20 cellular contexts compared by ENCODE assay signal in genomic region chr9:99090366-99091130, GRCh38. TPM values are rescaled to one million over a fixed set of nuclear protein-coding genes. Genes with fewer than 3 reads are reported as not detected.
DNase-seq lines count a peak whose midpoint lies in the region; ATAC-seq and TF ChIP-seq lines count a peak whose summit lies in the region.
"Had no signal": no experiment of that assay in that cellular context is flagged by ENCODE, and none has a peak within 500 bp of the region (broad histone marks: within the 10 kb centered on the region; RNA-seq: fewer than 3 reads in every experiment).

No MANE protein-coding gene starts in this region.

- H3K79me2 ChIP-seq in neural progenitor cell (ENCODE audit: low read depth) = no peaks in the 10 kb centered on the region

- H3F3A ChIP-seq in neural progenitor cell (ENCODE audit: low read depth) = peaks cover 1% of the 10 kb centered on the region

- H3K9me3 ChIP-seq in neural progenitor cell (ENCODE audit: low read depth) = no peaks in the 10 kb centered on the region

- H2AFZ ChIP-seq in neural progenitor cell (replicated peaks) = no peak overlapping the region

- no peak overlapping the region for H3K4me2 ChIP-seq in neural progenitor cell
- H3K4me2 ChIP-seq: BLaER1, KMS-11 had no signal

- H3K4me3 ChIP-seq in neural progenitor cell = no peak overlapping the region
- H3K4me3 ChIP-seq: BLaER1 had no signal

- intact Hi-C loops in dendritic cell treated with granulocyte-macrophage colony-stimulating factor and Interleukin-4, amounts not matched to agents 40 ng/mL and 50 ng/mL, for 4 days (cut with micrococcal nuclease) = no loop called here

- ATAC-seq in GM19023 (IDR thresholded peaks at IDR 0.05; ENCODE audit: unreplicated experiment) (no peak), HG03025 (IDR thresholded peaks at IDR 0.05; ENCODE audit: low FRiP score, unreplicated experiment) (no peak)
- ATAC-seq: HepG2 had no signal

- H3K4me3 Mint-ChIP-seq in dendritic cell treated with granulocyte-macrophage colony-stimulating factor and Interleukin-4, amounts not matched to agents 40 ng/mL and 50 ng/mL, for 4 days = no peak overlapping the region
- H3K4me3 Mint-ChIP-seq in neural progenitor cell = no peak overlapping the region
- H3K4me3 Mint-ChIP-seq: H9 had no signal

- no peak overlapping the region for H3K27ac ChIP-seq in neural progenitor cell
- H3K27ac ChIP-seq: BLaER1, KMS-11 had no signal

- peaks cover 59% of the 10 kb centered on the region for H3K4me1 Mint-ChIP-seq in dendritic cell treated with granulocyte-macrophage colony-stimulating factor and Interleukin-4, amounts not matched to agents 40 ng/mL and 50 ng/mL, for 4 days (ENCODE audit: low read depth)
- H3K4me1 Mint-ChIP-seq in neural progenitor cell = peaks cover 2% of the 10 kb centered on the region
- H3K4me1 Mint-ChIP-seq: H9 had no signal

- TF ChIP-seq CTCF in neural progenitor cell (IDR thresholded peaks at IDR 0.05) = no peak

- H3K36me3 ChIP-seq in neural progenitor cell = no peaks in the 10 kb centered on the region
- H3K36me3 ChIP-seq: BLaER1 had no signal

- H3K27me3 Mint-ChIP-seq in dendritic cell treated with granulocyte-macrophage colony-stimulating factor and Interleukin-4, amounts not matched to agents 40 ng/mL and 50 ng/mL, for 4 days = peaks cover 3% of the 10 kb centered on the region
- peaks cover 9% of the 10 kb centered on the region for H3K27me3 Mint-ChIP-seq in neural progenitor cell (ENCODE audit: insufficient read depth, low read depth)
- H3K27me3 Mint-ChIP-seq: CD8-positive, alpha-beta memory T cell had no signal

- H3K27ac Mint-ChIP-seq in dendritic cell treated with granulocyte-macrophage colony-stimulating factor and Interleukin-4, amounts not matched to agents 40 ng/mL and 50 ng/mL, for 4 days = peak overlapping the region; percentile 86
- H3K27ac Mint-ChIP-seq in neural progenitor cell = peak overlapping the region; percentile 5
- H3K27ac Mint-ChIP-seq: H9 had no signal

- DNase-seq in AG20443 (ENCODE audit: low spot score) = peak; percentile 56
- peak; percentile 75 for DNase-seq in LHCN-M2 (ENCODE audit: low read depth)
- DNase-seq in neural progenitor cell (ENCODE audit: low spot score) = no peak
- DNase-seq in DMS153 treated with DMSO at 0.1 percent for 48 hours (lab: John Stamatoyannopoulos, UW; ENCODE audit: unreplicated experiment) = no peak
- DNase-seq: ACHN; CD8-positive, alpha-beta memory T cell; DMS 273 treated with DMSO at 0.1 percent for 48 hours; EL; H9; NCI-H1105 treated with DMSO at 0.1 percent for 48 hours; NCI-H187; NCI-H2171 treated with DMSO at 0.1 percent for 48 hours; NCI-H510A treated with DMSO at 0.1 percent for 48 hours; SHP77 treated with DMSO at 0.1 percent for 48 hours had no signal

- no peaks in the 10 kb centered on the region for H3K27me3 ChIP-seq in neural progenitor cell
- H3K27me3 ChIP-seq: BLaER1 had no signal

- H3K36me3 Mint-ChIP-seq in dendritic cell treated with granulocyte-macrophage colony-stimulating factor and Interleukin-4, amounts not matched to agents 40 ng/mL and 50 ng/mL, for 4 days (ENCODE audit: low read depth) = no peaks in the 10 kb centered on the region
- no peaks in the 10 kb centered on the region for H3K36me3 Mint-ChIP-seq in neural progenitor cell

- no peak overlapping the region for H3K9ac ChIP-seq in neural progenitor cell
- H3K9ac ChIP-seq: BLaER1, KMS-11 had no signal

- H3K9me3 Mint-ChIP-seq in dendritic cell treated with granulocyte-macrophage colony-stimulating factor and Interleukin-4, amounts not matched to agents 40 ng/mL and 50 ng/mL, for 4 days = no peaks in the 10 kb centered on the region
- peaks cover 10% of the 10 kb centered on the region for H3K9me3 Mint-ChIP-seq in neural progenitor cell
- H3K9me3 Mint-ChIP-seq: CD8-positive, alpha-beta memory T cell had no signal

- peaks cover 2% of the 10 kb centered on the region for H3K4me1 ChIP-seq in neural progenitor cell

- H4K20me1 ChIP-seq in neural progenitor cell (ENCODE audit: low read depth) = no peaks in the 10 kb centered on the region
- H4K20me1 ChIP-seq: BLaER1 had no signal

RNA-seq across cellular contexts. Expression of gene TGFBR1, which starts 14.4 kb away (rescaled TPM):
- total RNA-seq in LHCN-M2 (2014; rRNA removed) (53.6 and 58.0 TPM in 2 replicates), neural progenitor cell (ENCODE audit: low replicate concordance) (86.8 and 138 TPM in 2 replicates)
- 13.0 TPM for polyA plus RNA-seq in LHCN-M2 (2012)

Comparison
In these comparisons a context has a peak if more than half of its experiments do, and no peak if none do; other contexts are left out.
1. DNase-seq: peak in AG20443 (single experiment) and LHCN-M2 (single experiment); none in neural progenitor cell (single experiment) and DMS153 treated with DMSO at 0.1 percent for 48 hours (single experiment).